ENCODE assay signal across 28 cellular contexts in the genomic region with DNA sequence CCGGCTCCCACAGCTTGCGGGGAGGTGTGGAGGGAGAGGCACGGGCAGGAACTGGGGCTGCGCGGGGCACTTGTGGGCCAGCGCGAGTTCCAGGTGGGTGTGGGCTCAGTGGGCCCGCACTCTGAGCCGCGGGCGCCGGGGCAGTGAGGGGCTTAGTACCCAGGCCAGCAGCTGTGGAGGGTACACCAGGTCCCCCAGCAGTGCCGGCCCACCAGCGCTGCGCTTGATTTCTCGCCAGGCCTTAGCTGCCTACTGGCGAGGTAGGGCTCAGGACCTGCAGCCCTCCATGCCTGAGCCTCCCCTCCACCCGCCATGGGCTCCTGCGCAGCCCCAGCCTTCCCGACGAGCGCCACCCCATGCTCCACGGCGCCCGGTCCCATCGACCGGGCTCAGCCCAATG.
"Had no signal": no experiment of that assay in that cellular context is flagged by ENCODE, and none has a peak within 500 bp of the region (broad histone marks: within the 10 kb centered on the region; RNA-seq: fewer than 3 reads in every experiment).

No MANE protein-coding gene starts in this region.

- DNase-seq: heart right ventricle; islet precursor cell; kidney glomerular epithelial cell; left cardiac atrium; mesendoderm; naive B cell; natural killer cell; nephron progenitor cell; ovary; right cardiac atrium; stimulated activated CD4-positive, alpha-beta T cell treated with anti-CD3 and anti-CD28 coated beads, Interleukin-12 subunit alpha, Interleukin-12 subunit beta, amount 100 ng/mL, for 4 hours; stimulated activated CD4-positive, alpha-beta T cell treated with anti-CD3 and anti-CD28 coated beads, Interleukin-15, amount 100 ng/mL, for 24 hours; stimulated activated CD4-positive, alpha-beta T cell treated with anti-CD3 and anti-CD28 coated beads, Interleukin-2, amount 100 ng/mL, for 24 hours; stimulated activated CD4-positive, alpha-beta T cell treated with anti-CD3 and anti-CD28 coated beads, Interleukin-4, amount 100 ng/mL, for 1 hour; stimulated activated naive CD4-positive, alpha-beta T cell; stomach; testis; thyroid gland; transverse colon; uterus had no signal

- H3K27ac Mint-ChIP-seq: mesothelial cell of epicardium, naive B cell, natural killer cell, nephron progenitor cell, neural progenitor cell, progenitor cell of endocrine pancreas had no signal

- H3K4me3 ChIP-seq: heart right ventricle, hepatocyte, lung, neural progenitor cell, ovary, skin epidermis, stomach, testis, thyroid gland, transverse colon, uterus had no signal

- H3K4me1 Mint-ChIP-seq: naive B cell had no signal

- H3K27me3 Mint-ChIP-seq: naive B cell had no signal

- H3K36me3 ChIP-seq: heart right ventricle, neural progenitor cell, ovary, stomach, thyroid gland, transverse colon, uterus had no signal

- ATAC-seq: heart right ventricle, left cardiac atrium, left lobe of liver, natural killer cell, right cardiac atrium, sciatic nerve had no signal

- H3K27me3 ChIP-seq: heart right ventricle, hepatocyte, neural progenitor cell, ovary, stomach, testis, thyroid gland, transverse colon, uterus had no signal

- H3K27ac ChIP-seq: heart right ventricle, hepatocyte, neural progenitor cell, ovary, skin epidermis, stomach, testis, thyroid gland, transverse colon, uterus had no signal

- H3K4me1 ChIP-seq: testis, thyroid gland, uterus had no signal

- H3K9me3 ChIP-seq: heart right ventricle, ovary, stomach, testis, thyroid gland, transverse colon, uterus had no signal

- H3K4me3 Mint-ChIP-seq: mesothelial cell of epicardium, naive B cell, natural killer cell, nephron progenitor cell, neural progenitor cell had no signal
